Comparison of ENCODE assay signal across 19 cellular contexts in genomic region chr11:98069861-98070260, GRCh38.
A peak's percentile ranks its signal among the peaks of the same experiment; 100 is the strongest.
DNase-seq lines count a peak whose midpoint lies in the region; ATAC-seq and TF ChIP-seq lines count a peak whose summit lies in the region.
"Had no signal": no experiment of that assay in that cellular context is flagged by ENCODE, and none has a peak within 500 bp of the region (broad histone marks: within the 10 kb centered on the region; RNA-seq: fewer than 3 reads in every experiment).

No MANE protein-coding gene starts in this region.

- no peak overlapping the region for H3K4ac ChIP-seq in mesenchymal stem cell (ENCODE audit: low read depth in 1 of 2, low read length in 2 of 2)

- 0 out of 3 replicates have a peak, but pooled peaks cover 2% of the 10 kb centered on the region for H3K9me3 Mint-ChIP-seq in GM23338
- H3K9me3 Mint-ChIP-seq: H9, HFFc6 had no signal

- H3K9me2 ChIP-seq in GM23338 (ENCODE audit: insufficient read depth), result no peaks in the 10 kb centered on the region

- H3K36me3 ChIP-seq in GM23338 (ENCODE audit: insufficient read depth) (no peaks in the 10 kb centered on the region), testis (ENCODE audit: low read depth, missing control alignments) (no peaks in the 10 kb centered on the region), mesenchymal stem cell (ENCODE audit: control insufficient read depth in 1 of 2, insufficient read depth in 2 of 2, low read depth in 1 of 2, low read length in 2 of 2) (no peaks in the 10 kb centered on the region)

- no peak overlapping the region for H2BK15ac ChIP-seq in mesenchymal stem cell (ENCODE audit: low read depth, poor library complexity, severe bottlenecking)

- H4K8ac ChIP-seq in mesenchymal stem cell (ENCODE audit: low read length), result no peak overlapping the region

- no peak overlapping the region for H3K4me3 Mint-ChIP-seq in GM23338
- H3K4me3 Mint-ChIP-seq: CD4-positive, alpha-beta memory T cell; H9; HFFc6 had no signal

- H2AK5ac ChIP-seq in mesenchymal stem cell (ENCODE audit: low read length, severe bottlenecking), result no peak overlapping the region

- H3K18ac ChIP-seq in mesenchymal stem cell (ENCODE audit: low read depth in 1 of 2, low read length in 2 of 2), result no peak overlapping the region

- DNase-seq in GM23338 (ENCODE audit: low spot score), result peak; percentile 5
- peak; percentile 2 for DNase-seq in RPMI7951 (ENCODE audit: low read depth)
- DNase-seq in fibroblast of villous mesenchyme (ENCODE audit: low read depth), result peak; percentile 42
- DNase-seq in testis, result peak; percentile 66
- DNase-seq in mesenchymal stem cell, result no peak
- no peak for DNase-seq in Right ventricle myocardium superior
- no peak for DNase-seq in amygdala (lab: John Stamatoyannopoulos, UW)
- no peak for DNase-seq in cardiac septum (ENCODE audit: low spot score)
- DNase-seq: C1 segment of cervical spinal cord; Calu3; CD4-positive, alpha-beta memory T cell; COR-L47; DMS53; DMS79 treated with DMSO at 0.1 percent for 48 hours; GDM1; H9; HFFc6 had no signal

- no peak overlapping the region for H3K27ac Mint-ChIP-seq in GM23338
- H3K27ac Mint-ChIP-seq: CD4-positive, alpha-beta memory T cell; H9; HFFc6 had no signal

- TF ChIP-seq CTCF in GM23338 (conservative IDR thresholded peaks at IDR 0.05; ENCODE audit: low read depth in 2 of 2), result no peak
- TF ChIP-seq CTCF in fibroblast of villous mesenchyme (IDR thresholded peaks at IDR 0.05; ENCODE audit: insufficient read depth, low read depth, low read length), result peak; percentile 46
- no peak for TF ChIP-seq CTCF in testis (IDR thresholded peaks at IDR 0.05)

- H2BK120ac ChIP-seq in mesenchymal stem cell (ENCODE audit: low read depth, low read length), result no peak overlapping the region

- H3K27ac ChIP-seq in GM23338 (ENCODE audit: low read depth) (no peak overlapping the region), testis (no peak overlapping the region), mesenchymal stem cell (ENCODE audit: low read length, poor library complexity, severe bottlenecking) (no peak overlapping the region)

- TF ChIP-seq POLR2A in testis (IDR thresholded peaks at IDR 0.05), result no peak

- H3K4me1 ChIP-seq in GM23338 (ENCODE audit: insufficient read depth) (0 out of 2 replicates have a peak, but pooled peaks cover 4% of the 10 kb centered on the region), testis (no peaks in the 10 kb centered on the region), mesenchymal stem cell (ENCODE audit: control insufficient read depth, insufficient read depth, low read depth, low read length) (no peaks in the 10 kb centered on the region)

- H3K23ac ChIP-seq in mesenchymal stem cell (ENCODE audit: low read length in 2 of 2), result no peak overlapping the region

- no peak overlapping the region for H4K91ac ChIP-seq in mesenchymal stem cell (ENCODE audit: low read length)

- peaks cover 2% of the 10 kb centered on the region for H3K27me3 Mint-ChIP-seq in GM23338 (ENCODE audit: insufficient read depth, low read depth, poor library complexity)
- H3K27me3 Mint-ChIP-seq: CD4-positive, alpha-beta memory T cell had no signal

- no peaks in the 10 kb centered on the region for H3K9me3 ChIP-seq in testis
- no peaks in the 10 kb centered on the region for H3K9me3 ChIP-seq in mesenchymal stem cell (ENCODE audit: control insufficient read depth, low read length)

- no peak overlapping the region for H3K9ac ChIP-seq in mesenchymal stem cell (ENCODE audit: low read length)

- WGBS in testis, 2 donors, result 63 to 64% methylated on average over 13 of the region's 13 CpGs
- 86% methylated on average over 13 of the region's 13 CpGs for WGBS in mesenchymal stem cell

- no peak overlapping the region for H2BK5ac ChIP-seq in mesenchymal stem cell (ENCODE audit: low read depth, low read length, poor library complexity, severe bottlenecking)

- H3K27me3 ChIP-seq in GM23338 (ENCODE audit: insufficient read depth) (no peaks in the 10 kb centered on the region), testis (no peaks in the 10 kb centered on the region), mesenchymal stem cell (ENCODE audit: control insufficient read depth in 1 of 2, insufficient read depth in 1 of 2, low read length in 2 of 2) (no peaks in the 10 kb centered on the region)

- ATAC-seq in GM23338, result no peak
- no peak for ATAC-seq in Right ventricle myocardium superior (ENCODE audit: poor library complexity)
- ATAC-seq: GM12878, HCT116 had no signal

- intact Hi-C loops in testis (cut with DNase I; ENCODE audit: low total_unique reads), result no loop called here
- intact Hi-C loops in Right ventricle myocardium superior (cut with DNase I), result no loop called here
- intact Hi-C loops in cardiac septum (cut with DNase I), result no loop called here

- no peaks in the 10 kb centered on the region for H3F3A ChIP-seq in GM23338 (replicated peaks; ENCODE audit: low read depth)

- no peak overlapping the region for H3K4me3 ChIP-seq in GM23338
- H3K4me3 ChIP-seq in fibroblast of villous mesenchyme (ENCODE audit: low read depth, low read length), result peak overlapping the region; percentile 54
- H3K4me3 ChIP-seq in testis, result peak overlapping the region; percentile 29 to 44
- H3K4me3 ChIP-seq in mesenchymal stem cell (ENCODE audit: insufficient read depth in 1 of 2, low read depth in 1 of 2, low read length in 2 of 2), result no peak overlapping the region
- H3K4me3 ChIP-seq: GM12878 had no signal

- H3K14ac ChIP-seq in mesenchymal stem cell (ENCODE audit: low read length in 2 of 2), result no peak overlapping the region

- H4K20me1 ChIP-seq in GM23338 (replicated peaks; ENCODE audit: insufficient read depth), result no peaks in the 10 kb centered on the region

- H3K4me2 ChIP-seq in GM23338 (no peak overlapping the region), mesenchymal stem cell (ENCODE audit: low read length, poor library complexity, severe bottlenecking) (no peak overlapping the region)

- no peak overlapping the region for H2BK12ac ChIP-seq in mesenchymal stem cell (ENCODE audit: low read length in 2 of 2)

- no peaks in the 10 kb centered on the region for H3K79me1 ChIP-seq in mesenchymal stem cell (replicated peaks; ENCODE audit: low read length, poor library complexity, severe bottlenecking)

- peaks cover 7% of the 10 kb centered on the region; the same call in 2 of the 3 replicates for H3K4me1 Mint-ChIP-seq in GM23338
- H3K4me1 Mint-ChIP-seq: CD4-positive, alpha-beta memory T cell had no signal

- H3K36me3 Mint-ChIP-seq in GM23338 (ENCODE audit: low read depth), result no peaks in the 10 kb centered on the region
- H3K36me3 Mint-ChIP-seq: CD4-positive, alpha-beta memory T cell had no signal

- 0 out of 2 replicates have a peak overlapping the region, but pooled peaks have one; percentile 59 for H2AFZ ChIP-seq in GM23338
- no peak overlapping the region for H2AFZ ChIP-seq in mesenchymal stem cell (ENCODE audit: low read depth, low read length)

- no peaks in the 10 kb centered on the region for H3K79me2 ChIP-seq in GM23338 (replicated peaks; ENCODE audit: insufficient read depth)

TF ChIP-seq in GM23338, 12 proteins besides CTCF, POLR2A, EP300 and RAD21 (continues in another document):
- no peak for TF ChIP-seq ETS1 (IDR thresholded peaks at IDR 0.05)
- TF ChIP-seq POLR2AphosphoS5 (IDR thresholded peaks at IDR 0.05; ENCODE audit: low read depth), result no peak

Comparison
In these comparisons a context has a peak if more than half of its experiments do, and no peak if none do; other contexts are left out.
1. DNase-seq: peak in GM23338 (single experiment), RPMI7951 (single experiment), fibroblast of villous mesenchyme (single experiment) and testis (single experiment); none in mesenchymal stem cell (single experiment), Right ventricle myocardium superior (single experiment), amygdala (0 of 56) and cardiac septum (single experiment).
2. H3K4me3 ChIP-seq: peak in fibroblast of villous mesenchyme (single experiment) and testis (2 of 2); none in GM23338 (single experiment) and mesenchymal stem cell (0 of 2).